1 cellular context compared by ENCODE assay signal in the genomic region with DNA sequence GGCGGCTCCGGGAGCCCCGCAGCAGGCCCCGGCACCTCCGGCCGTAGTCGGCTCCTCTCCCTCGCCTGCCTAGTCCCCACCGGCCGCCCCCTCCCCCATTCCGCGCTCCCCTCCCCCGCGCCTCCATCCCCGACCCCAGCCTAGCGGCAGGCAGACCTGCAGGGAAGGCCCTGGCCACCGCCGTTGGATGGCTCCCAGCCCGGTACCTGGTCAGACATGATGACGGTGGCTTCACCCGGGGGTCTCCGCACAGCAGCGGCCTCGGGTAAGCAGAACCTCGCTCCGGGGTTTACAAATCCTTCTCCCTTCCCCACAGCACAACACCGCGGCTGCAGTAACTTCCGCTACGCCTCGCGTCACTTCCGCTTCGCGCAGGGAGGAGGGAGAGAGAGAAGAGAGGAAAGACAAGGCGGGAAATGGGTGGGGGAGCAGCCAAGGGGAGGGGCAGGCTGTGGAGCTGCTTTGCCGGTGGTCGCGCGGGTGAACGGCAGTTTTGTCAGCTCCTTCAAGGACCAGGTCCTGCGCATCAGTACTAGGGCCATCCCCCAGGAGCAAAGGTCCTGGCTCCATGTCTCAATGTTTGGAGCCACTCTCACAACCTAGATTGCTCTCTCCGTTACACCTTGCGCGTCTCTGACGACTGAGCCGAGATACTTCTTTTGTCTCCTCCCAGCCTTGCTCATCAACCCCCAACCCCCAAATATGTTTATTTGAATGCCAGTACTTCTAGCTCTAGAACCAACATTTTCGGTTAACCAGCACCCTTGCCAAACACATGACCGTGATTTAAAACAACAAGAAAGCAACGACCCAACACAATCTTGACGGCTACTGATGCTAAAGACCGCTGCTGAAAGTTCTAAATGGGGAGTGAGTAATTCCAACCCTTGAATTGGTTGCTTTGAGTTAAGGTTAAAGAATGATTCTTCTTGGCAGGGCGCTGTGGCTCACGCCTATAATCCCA.
A peak's percentile ranks its signal among the peaks of the same experiment; 100 is the strongest.
TF ChIP-seq lines count a peak whose summit lies in the region.

A gene (minus strand): TSS at position 364 of the 964 bp plus-strand sequence. CDS start 146 bp downstream, at position 218.

TF ChIP-seq in WTC11, 78 proteins besides CTCF, POLR2A, EP300 and RAD21 (continued from another document):
- TF ChIP-seq, protein P1, sequence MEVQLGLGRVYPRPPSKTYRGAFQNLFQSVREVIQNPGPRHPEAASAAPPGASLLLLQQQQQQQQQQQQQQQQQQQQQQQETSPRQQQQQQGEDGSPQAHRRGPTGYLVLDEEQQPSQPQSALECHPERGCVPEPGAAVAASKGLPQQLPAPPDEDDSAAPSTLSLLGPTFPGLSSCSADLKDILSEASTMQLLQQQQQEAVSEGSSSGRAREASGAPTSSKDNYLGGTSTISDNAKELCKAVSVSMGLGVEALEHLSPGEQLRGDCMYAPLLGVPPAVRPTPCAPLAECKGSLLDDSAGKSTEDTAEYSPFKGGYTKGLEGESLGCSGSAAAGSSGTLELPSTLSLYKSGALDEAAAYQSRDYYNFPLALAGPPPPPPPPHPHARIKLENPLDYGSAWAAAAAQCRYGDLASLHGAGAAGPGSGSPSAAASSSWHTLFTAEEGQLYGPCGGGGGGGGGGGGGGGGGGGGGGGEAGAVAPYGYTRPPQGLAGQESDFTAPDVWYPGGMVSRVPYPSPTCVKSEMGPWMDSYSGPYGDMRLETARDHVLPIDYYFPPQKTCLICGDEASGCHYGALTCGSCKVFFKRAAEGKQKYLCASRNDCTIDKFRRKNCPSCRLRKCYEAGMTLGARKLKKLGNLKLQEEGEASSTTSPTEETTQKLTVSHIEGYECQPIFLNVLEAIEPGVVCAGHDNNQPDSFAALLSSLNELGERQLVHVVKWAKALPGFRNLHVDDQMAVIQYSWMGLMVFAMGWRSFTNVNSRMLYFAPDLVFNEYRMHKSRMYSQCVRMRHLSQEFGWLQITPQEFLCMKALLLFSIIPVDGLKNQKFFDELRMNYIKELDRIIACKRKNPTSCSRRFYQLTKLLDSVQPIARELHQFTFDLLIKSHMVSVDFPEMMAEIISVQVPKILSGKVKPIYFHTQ (CRISPR knock-in tag; IDR thresholded peaks at IDR 0.05), result no peak
- 0 out of 2 replicates have a peak, but pooled peaks have one; percentile 31 for TF ChIP-seq NFATC4 (CRISPR knock-in tag; IDR thresholded peaks at IDR 0.05)
- TF ChIP-seq, protein P2, sequence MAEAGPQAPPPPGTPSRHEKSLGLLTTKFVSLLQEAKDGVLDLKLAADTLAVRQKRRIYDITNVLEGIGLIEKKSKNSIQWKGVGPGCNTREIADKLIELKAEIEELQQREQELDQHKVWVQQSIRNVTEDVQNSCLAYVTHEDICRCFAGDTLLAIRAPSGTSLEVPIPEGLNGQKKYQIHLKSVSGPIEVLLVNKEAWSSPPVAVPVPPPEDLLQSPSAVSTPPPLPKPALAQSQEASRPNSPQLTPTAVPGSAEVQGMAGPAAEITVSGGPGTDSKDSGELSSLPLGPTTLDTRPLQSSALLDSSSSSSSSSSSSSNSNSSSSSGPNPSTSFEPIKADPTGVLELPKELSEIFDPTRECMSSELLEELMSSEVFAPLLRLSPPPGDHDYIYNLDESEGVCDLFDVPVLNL (CRISPR knock-in tag; IDR thresholded peaks at IDR 0.05; ENCODE audit: borderline replicate concordance, low read depth), result peak; percentile 95
- peak; percentile 54; the same call in 1 of the 2 replicates for TF ChIP-seq SP1 (CRISPR knock-in tag; conservative IDR thresholded peaks at IDR 0.05)
- TF ChIP-seq, protein P3, sequence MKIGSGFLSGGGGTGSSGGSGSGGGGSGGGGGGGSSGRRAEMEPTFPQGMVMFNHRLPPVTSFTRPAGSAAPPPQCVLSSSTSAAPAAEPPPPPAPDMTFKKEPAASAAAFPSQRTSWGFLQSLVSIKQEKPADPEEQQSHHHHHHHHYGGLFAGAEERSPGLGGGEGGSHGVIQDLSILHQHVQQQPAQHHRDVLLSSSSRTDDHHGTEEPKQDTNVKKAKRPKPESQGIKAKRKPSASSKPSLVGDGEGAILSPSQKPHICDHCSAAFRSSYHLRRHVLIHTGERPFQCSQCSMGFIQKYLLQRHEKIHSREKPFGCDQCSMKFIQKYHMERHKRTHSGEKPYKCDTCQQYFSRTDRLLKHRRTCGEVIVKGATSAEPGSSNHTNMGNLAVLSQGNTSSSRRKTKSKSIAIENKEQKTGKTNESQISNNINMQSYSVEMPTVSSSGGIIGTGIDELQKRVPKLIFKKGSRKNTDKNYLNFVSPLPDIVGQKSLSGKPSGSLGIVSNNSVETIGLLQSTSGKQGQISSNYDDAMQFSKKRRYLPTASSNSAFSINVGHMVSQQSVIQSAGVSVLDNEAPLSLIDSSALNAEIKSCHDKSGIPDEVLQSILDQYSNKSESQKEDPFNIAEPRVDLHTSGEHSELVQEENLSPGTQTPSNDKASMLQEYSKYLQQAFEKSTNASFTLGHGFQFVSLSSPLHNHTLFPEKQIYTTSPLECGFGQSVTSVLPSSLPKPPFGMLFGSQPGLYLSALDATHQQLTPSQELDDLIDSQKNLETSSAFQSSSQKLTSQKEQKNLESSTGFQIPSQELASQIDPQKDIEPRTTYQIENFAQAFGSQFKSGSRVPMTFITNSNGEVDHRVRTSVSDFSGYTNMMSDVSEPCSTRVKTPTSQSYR (CRISPR knock-in tag; IDR thresholded peaks at IDR 0.05), result peak; percentile 90
- TF ChIP-seq, protein P4, sequence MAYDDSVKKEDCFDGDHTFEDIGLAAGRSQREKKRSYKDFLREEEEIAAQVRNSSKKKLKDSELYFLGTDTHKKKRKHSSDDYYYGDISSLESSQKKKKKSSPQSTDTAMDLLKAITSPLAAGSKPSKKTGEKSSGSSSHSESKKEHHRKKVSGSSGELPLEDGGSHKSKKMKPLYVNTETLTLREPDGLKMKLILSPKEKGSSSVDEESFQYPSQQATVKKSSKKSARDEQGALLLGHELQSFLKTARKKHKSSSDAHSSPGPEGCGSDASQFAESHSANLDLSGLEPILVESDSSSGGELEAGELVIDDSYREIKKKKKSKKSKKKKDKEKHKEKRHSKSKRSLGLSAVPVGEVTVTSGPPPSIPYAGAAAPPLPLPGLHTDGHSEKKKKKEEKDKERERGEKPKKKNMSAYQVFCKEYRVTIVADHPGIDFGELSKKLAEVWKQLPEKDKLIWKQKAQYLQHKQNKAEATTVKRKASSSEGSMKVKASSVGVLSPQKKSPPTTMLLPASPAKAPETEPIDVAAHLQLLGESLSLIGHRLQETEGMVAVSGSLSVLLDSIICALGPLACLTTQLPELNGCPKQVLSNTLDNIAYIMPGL (CRISPR knock-in tag; IDR thresholded peaks at IDR 0.05), result peak; percentile 55; the same call in 1 of the 2 replicates
- TF ChIP-seq, protein P5, sequence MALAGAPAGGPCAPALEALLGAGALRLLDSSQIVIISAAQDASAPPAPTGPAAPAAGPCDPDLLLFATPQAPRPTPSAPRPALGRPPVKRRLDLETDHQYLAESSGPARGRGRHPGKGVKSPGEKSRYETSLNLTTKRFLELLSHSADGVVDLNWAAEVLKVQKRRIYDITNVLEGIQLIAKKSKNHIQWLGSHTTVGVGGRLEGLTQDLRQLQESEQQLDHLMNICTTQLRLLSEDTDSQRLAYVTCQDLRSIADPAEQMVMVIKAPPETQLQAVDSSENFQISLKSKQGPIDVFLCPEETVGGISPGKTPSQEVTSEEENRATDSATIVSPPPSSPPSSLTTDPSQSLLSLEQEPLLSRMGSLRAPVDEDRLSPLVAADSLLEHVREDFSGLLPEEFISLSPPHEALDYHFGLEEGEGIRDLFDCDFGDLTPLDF (CRISPR knock-in tag; IDR thresholded peaks at IDR 0.05), result 0 out of 2 replicates have a peak, but pooled peaks have one; percentile 47
- TF ChIP-seq EMX1 (CRISPR knock-in tag; IDR thresholded peaks at IDR 0.05), result no peak
- TF ChIP-seq, protein P6, sequence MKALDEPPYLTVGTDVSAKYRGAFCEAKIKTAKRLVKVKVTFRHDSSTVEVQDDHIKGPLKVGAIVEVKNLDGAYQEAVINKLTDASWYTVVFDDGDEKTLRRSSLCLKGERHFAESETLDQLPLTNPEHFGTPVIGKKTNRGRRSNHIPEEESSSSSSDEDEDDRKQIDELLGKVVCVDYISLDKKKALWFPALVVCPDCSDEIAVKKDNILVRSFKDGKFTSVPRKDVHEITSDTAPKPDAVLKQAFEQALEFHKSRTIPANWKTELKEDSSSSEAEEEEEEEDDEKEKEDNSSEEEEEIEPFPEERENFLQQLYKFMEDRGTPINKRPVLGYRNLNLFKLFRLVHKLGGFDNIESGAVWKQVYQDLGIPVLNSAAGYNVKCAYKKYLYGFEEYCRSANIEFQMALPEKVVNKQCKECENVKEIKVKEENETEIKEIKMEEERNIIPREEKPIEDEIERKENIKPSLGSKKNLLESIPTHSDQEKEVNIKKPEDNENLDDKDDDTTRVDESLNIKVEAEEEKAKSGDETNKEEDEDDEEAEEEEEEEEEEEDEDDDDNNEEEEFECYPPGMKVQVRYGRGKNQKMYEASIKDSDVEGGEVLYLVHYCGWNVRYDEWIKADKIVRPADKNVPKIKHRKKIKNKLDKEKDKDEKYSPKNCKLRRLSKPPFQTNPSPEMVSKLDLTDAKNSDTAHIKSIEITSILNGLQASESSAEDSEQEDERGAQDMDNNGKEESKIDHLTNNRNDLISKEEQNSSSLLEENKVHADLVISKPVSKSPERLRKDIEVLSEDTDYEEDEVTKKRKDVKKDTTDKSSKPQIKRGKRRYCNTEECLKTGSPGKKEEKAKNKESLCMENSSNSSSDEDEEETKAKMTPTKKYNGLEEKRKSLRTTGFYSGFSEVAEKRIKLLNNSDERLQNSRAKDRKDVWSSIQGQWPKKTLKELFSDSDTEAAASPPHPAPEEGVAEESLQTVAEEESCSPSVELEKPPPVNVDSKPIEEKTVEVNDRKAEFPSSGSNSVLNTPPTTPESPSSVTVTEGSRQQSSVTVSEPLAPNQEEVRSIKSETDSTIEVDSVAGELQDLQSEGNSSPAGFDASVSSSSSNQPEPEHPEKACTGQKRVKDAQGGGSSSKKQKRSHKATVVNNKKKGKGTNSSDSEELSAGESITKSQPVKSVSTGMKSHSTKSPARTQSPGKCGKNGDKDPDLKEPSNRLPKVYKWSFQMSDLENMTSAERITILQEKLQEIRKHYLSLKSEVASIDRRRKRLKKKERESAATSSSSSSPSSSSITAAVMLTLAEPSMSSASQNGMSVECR (CRISPR knock-in tag; IDR thresholded peaks at IDR 0.05; ENCODE audit: borderline replicate concordance), result peak; percentile 81; the same call in 1 of the 2 replicates
- TF ChIP-seq ZNF263 (CRISPR knock-in tag; IDR thresholded peaks at IDR 0.05; ENCODE audit: low read depth), result no peak
- peak; percentile 79; the same call in 1 of the 2 replicates for TF ChIP-seq TEAD1 (CRISPR knock-in tag; IDR thresholded peaks at IDR 0.05)
- TF ChIP-seq FOXK1 (CRISPR knock-in tag; IDR thresholded peaks at IDR 0.05), result peak; percentile 96
- no peak; the same call in 1 of the 2 replicates for TF ChIP-seq TP53 (CRISPR knock-in tag; IDR thresholded peaks at IDR 0.05)
- no peak for TF ChIP-seq IRF2 (CRISPR knock-in tag; IDR thresholded peaks at IDR 0.05; ENCODE audit: borderline replicate concordance, low read depth)
- peak; percentile 83 for TF ChIP-seq ETV6 (CRISPR knock-in tag; IDR thresholded peaks at IDR 0.05)
- peak; percentile 80; the same call in 1 of the 2 replicates for TF ChIP-seq TCF7 (CRISPR knock-in tag; IDR thresholded peaks at IDR 0.05; ENCODE audit: low read depth)
- TF ChIP-seq, protein P7, sequence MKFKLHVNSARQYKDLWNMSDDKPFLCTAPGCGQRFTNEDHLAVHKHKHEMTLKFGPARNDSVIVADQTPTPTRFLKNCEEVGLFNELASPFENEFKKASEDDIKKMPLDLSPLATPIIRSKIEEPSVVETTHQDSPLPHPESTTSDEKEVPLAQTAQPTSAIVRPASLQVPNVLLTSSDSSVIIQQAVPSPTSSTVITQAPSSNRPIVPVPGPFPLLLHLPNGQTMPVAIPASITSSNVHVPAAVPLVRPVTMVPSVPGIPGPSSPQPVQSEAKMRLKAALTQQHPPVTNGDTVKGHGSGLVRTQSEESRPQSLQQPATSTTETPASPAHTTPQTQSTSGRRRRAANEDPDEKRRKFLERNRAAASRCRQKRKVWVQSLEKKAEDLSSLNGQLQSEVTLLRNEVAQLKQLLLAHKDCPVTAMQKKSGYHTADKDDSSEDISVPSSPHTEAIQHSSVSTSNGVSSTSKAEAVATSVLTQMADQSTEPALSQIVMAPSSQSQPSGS (CRISPR knock-in tag; IDR thresholded peaks at IDR 0.05; ENCODE audit: borderline replicate concordance, low read depth), result peak; percentile 55; the same call in 1 of the 2 replicates
- peak; percentile 94 for TF ChIP-seq GABPB1 (CRISPR knock-in tag; IDR thresholded peaks at IDR 0.05)
- TF ChIP-seq ZNF121 (CRISPR knock-in tag; IDR thresholded peaks at IDR 0.05), result no peak
- TF ChIP-seq ZNF317 (CRISPR knock-in tag; IDR thresholded peaks at IDR 0.05; ENCODE audit: borderline replicate concordance, low read depth), result no peak
- TF ChIP-seq, protein P8, sequence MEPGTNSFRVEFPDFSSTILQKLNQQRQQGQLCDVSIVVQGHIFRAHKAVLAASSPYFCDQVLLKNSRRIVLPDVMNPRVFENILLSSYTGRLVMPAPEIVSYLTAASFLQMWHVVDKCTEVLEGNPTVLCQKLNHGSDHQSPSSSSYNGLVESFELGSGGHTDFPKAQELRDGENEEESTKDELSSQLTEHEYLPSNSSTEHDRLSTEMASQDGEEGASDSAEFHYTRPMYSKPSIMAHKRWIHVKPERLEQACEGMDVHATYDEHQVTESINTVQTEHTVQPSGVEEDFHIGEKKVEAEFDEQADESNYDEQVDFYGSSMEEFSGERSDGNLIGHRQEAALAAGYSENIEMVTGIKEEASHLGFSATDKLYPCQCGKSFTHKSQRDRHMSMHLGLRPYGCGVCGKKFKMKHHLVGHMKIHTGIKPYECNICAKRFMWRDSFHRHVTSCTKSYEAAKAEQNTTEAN (CRISPR knock-in tag; IDR thresholded peaks at IDR 0.05), result peak; percentile 89
- peak; percentile 79; the same call in 1 of the 2 replicates for TF ChIP-seq CREB1 (CRISPR knock-in tag; IDR thresholded peaks at IDR 0.05)
- TF ChIP-seq, protein P9, sequence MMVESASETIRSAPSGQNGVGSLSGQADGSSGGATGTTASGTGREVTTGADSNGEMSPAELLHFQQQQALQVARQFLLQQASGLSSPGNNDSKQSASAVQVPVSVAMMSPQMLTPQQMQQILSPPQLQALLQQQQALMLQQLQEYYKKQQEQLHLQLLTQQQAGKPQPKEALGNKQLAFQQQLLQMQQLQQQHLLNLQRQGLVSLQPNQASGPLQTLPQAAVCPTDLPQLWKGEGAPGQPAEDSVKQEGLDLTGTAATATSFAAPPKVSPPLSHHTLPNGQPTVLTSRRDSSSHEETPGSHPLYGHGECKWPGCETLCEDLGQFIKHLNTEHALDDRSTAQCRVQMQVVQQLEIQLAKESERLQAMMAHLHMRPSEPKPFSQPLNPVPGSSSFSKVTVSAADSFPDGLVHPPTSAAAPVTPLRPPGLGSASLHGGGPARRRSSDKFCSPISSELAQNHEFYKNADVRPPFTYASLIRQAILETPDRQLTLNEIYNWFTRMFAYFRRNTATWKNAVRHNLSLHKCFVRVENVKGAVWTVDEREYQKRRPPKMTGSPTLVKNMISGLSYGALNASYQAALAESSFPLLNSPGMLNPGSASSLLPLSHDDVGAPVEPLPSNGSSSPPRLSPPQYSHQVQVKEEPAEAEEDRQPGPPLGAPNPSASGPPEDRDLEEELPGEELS (CRISPR knock-in tag; IDR thresholded peaks at IDR 0.05), result peak; percentile 80
- TF ChIP-seq, protein P10, sequence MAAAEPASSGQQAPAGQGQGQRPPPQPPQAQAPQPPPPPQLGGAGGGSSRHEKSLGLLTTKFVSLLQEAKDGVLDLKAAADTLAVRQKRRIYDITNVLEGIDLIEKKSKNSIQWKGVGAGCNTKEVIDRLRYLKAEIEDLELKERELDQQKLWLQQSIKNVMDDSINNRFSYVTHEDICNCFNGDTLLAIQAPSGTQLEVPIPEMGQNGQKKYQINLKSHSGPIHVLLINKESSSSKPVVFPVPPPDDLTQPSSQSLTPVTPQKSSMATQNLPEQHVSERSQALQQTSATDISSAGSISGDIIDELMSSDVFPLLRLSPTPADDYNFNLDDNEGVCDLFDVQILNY (CRISPR knock-in tag; IDR thresholded peaks at IDR 0.05), result peak; percentile 98
- TF ChIP-seq SMAD3 (CRISPR knock-in tag; IDR thresholded peaks at IDR 0.05; ENCODE audit: borderline replicate concordance), result 0 out of 2 replicates have a peak, but pooled peaks have one; percentile 23
